33 cellular contexts compared by ENCODE assay signal in genomic region chr17:57785032-57785431, GRCh38. TPM values are rescaled to one million over a fixed set of nuclear protein-coding genes. Genes with fewer than 3 reads are reported as not detected.
DNase-seq lines count a peak whose midpoint lies in the region; ATAC-seq, FAIRE-seq and TF ChIP-seq lines count a peak whose summit lies in the region.
"Had no signal": no experiment of that assay in that cellular context is flagged by ENCODE, and none has a peak within 500 bp of the region (broad histone marks: within the 10 kb centered on the region; RNA-seq: fewer than 3 reads in every experiment).

No MANE protein-coding gene starts in this region.

- H3K36me3 ChIP-seq in right atrium auricular region: no peaks in the 10 kb centered on the region
- H3K36me3 ChIP-seq: Peyer's patch, tibial artery had no signal

- peak; percentile 80 for DNase-seq in Right ventricle myocardium inferior (ENCODE audit: missing footprints)
- no peak for DNase-seq in right atrium auricular region (ENCODE audit: low spot score)
- DNase-seq in left cardiac atrium: peak; percentile 49
- DNase-seq in mucosa of gallbladder (ENCODE audit: low spot score): peak; percentile 36
- DNase-seq in urothelium cell line (ENCODE audit: low spot score): no peak
- no peak for DNase-seq in activated T-helper 1 cell treated with anti-CD3 and anti-CD28 coated beads, Interleukin-12 subunit alpha, Interleukin-12 subunit beta, Interleukin-2, Interleukin-4 antibody, amounts not matched to agents 30 ng/mL and 10 ng/mL and 1 ng/mL, durations not matched to agents 14 hours and 24 hours and 36 hours (ENCODE audit: low spot score)
- DNase-seq in GM20000 (ENCODE audit: low spot score): no peak
- no peak for DNase-seq in stimulated activated CD4-positive, alpha-beta T cell treated with anti-CD3 and anti-CD28 coated beads, Interleukin-2, amount 100 ng/mL, for 48 hours
- DNase-seq: activated CD4-positive, alpha-beta T cell treated with anti-CD3 and anti-CD28 coated beads for 4 hours; activated CD8-positive, alpha-beta memory T cell treated with anti-CD3 and anti-CD28 coated beads for 24 hours; activated effector memory CD4-positive, alpha-beta T cell treated with Interleukin-2 at 50 U/mL for 16 hours; activated naive CD8-positive, alpha-beta T cell treated with anti-CD3 and anti-CD28 coated beads for 36 hours; activated T-cell treated with anti-CD3 and anti-CD28 coated beads for 4 hours; aorta; effector CD8-positive, alpha-beta T cell; glutamatergic neuron; NCI-H146; NCI-H345; NCI-H748 treated with DMSO at 0.1 percent for 48 hours; Peyer's patch; stimulated activated CD4-positive, alpha-beta T cell treated with anti-CD3 and anti-CD28 coated beads, Interleukin-4, amount 100 ng/mL, for 24 hours; SW 1271; tibial artery had no signal

- ATAC-seq in Right ventricle myocardium inferior: peak; percentile 92
- ATAC-seq in left cardiac atrium: peak; percentile 58 to 79
- ATAC-seq: mucosa of descending colon had no signal

- H3K36me3 Mint-ChIP-seq in activated T-helper 1 cell treated with anti-CD3 and anti-CD28 coated beads, Interleukin-12 subunit alpha, Interleukin-12 subunit beta, Interleukin-2, Interleukin-4 antibody, amounts not matched to agents 30 ng/mL and 10 ng/mL and 1 ng/mL, durations not matched to agents 14 hours and 24 hours and 36 hours (ENCODE audit: low read depth): no peaks in the 10 kb centered on the region
- H3K36me3 Mint-ChIP-seq: activated naive CD8-positive, alpha-beta T cell treated with anti-CD3 and anti-CD28 coated beads for 36 hours; CD14-positive monocyte; IgD-negative memory B cell had no signal

- no peaks in the 10 kb centered on the region for H3K4me1 Mint-ChIP-seq in activated T-helper 1 cell treated with anti-CD3 and anti-CD28 coated beads, Interleukin-12 subunit alpha, Interleukin-12 subunit beta, Interleukin-2, Interleukin-4 antibody, amounts not matched to agents 30 ng/mL and 10 ng/mL and 1 ng/mL, durations not matched to agents 14 hours and 24 hours and 36 hours (ENCODE audit: low read depth)
- H3K4me1 Mint-ChIP-seq: activated naive CD8-positive, alpha-beta T cell treated with anti-CD3 and anti-CD28 coated beads for 36 hours had no signal

- intact Hi-C loops in Right ventricle myocardium inferior (cut with DNase I) (no loop called here), left cardiac atrium (cut with DNase I) (no loop called here)
- intact Hi-C loops in activated T-helper 1 cell treated with anti-CD3 and anti-CD28 coated beads, Interleukin-12 subunit alpha, Interleukin-12 subunit beta, Interleukin-2, Interleukin-4 antibody, amounts not matched to agents 30 ng/mL and 10 ng/mL and 1 ng/mL, durations not matched to agents 14 hours and 24 hours and 36 hours (cut with micrococcal nuclease): no loop called here

- no peaks in the 10 kb centered on the region for H3K27me3 ChIP-seq in right atrium auricular region
- H3K27me3 ChIP-seq: Peyer's patch had no signal

- peak; percentile 17 for FAIRE-seq in urothelium cell line (lab: Jason Lieb, UNC)
- FAIRE-seq: G401.6, keratinocyte had no signal

- H3K27ac Mint-ChIP-seq in activated T-helper 1 cell treated with anti-CD3 and anti-CD28 coated beads, Interleukin-12 subunit alpha, Interleukin-12 subunit beta, Interleukin-2, Interleukin-4 antibody, amounts not matched to agents 30 ng/mL and 10 ng/mL and 1 ng/mL, durations not matched to agents 14 hours and 24 hours and 36 hours: no peak overlapping the region
- H3K27ac Mint-ChIP-seq: activated naive CD8-positive, alpha-beta T cell treated with anti-CD3 and anti-CD28 coated beads for 36 hours; CD14-positive monocyte; IgD-negative memory B cell had no signal

- TF ChIP-seq CTCF in right atrium auricular region (IDR thresholded peaks at IDR 0.05) (no peak), GM20000 (IDR thresholded peaks at IDR 0.05; ENCODE audit: extremely low read depth, missing control alignments) (no peak)

- H3K9me3 Mint-ChIP-seq in activated T-helper 1 cell treated with anti-CD3 and anti-CD28 coated beads, Interleukin-12 subunit alpha, Interleukin-12 subunit beta, Interleukin-2, Interleukin-4 antibody, amounts not matched to agents 30 ng/mL and 10 ng/mL and 1 ng/mL, durations not matched to agents 14 hours and 24 hours and 36 hours: no peaks in the 10 kb centered on the region
- H3K9me3 Mint-ChIP-seq: activated naive CD8-positive, alpha-beta T cell treated with anti-CD3 and anti-CD28 coated beads for 36 hours; CD14-positive monocyte; IgD-negative memory B cell had no signal

- H3K27me3 Mint-ChIP-seq in activated T-helper 1 cell treated with anti-CD3 and anti-CD28 coated beads, Interleukin-12 subunit alpha, Interleukin-12 subunit beta, Interleukin-2, Interleukin-4 antibody, amounts not matched to agents 30 ng/mL and 10 ng/mL and 1 ng/mL, durations not matched to agents 14 hours and 24 hours and 36 hours (ENCODE audit: insufficient read depth): peaks cover 22% of the 10 kb centered on the region

- no peaks in the 10 kb centered on the region for H3K9me3 ChIP-seq in right atrium auricular region
- H3K9me3 ChIP-seq: mucosa of descending colon, Peyer's patch, tibial artery had no signal

- peaks cover 0 to 25% of the 10 kb centered on the region in 2 donors for H3K4me1 ChIP-seq in right atrium auricular region

- no peak overlapping the region for H3K27ac ChIP-seq in right atrium auricular region
- H3K27ac ChIP-seq: 22Rv1, coronary artery, epithelial cell of prostate, Peyer's patch, tibial artery, VCaP had no signal

- H3K4me3 Mint-ChIP-seq in activated T-helper 1 cell treated with anti-CD3 and anti-CD28 coated beads, Interleukin-12 subunit alpha, Interleukin-12 subunit beta, Interleukin-2, Interleukin-4 antibody, amounts not matched to agents 30 ng/mL and 10 ng/mL and 1 ng/mL, durations not matched to agents 14 hours and 24 hours and 36 hours: no peak overlapping the region
- H3K4me3 Mint-ChIP-seq: activated naive CD8-positive, alpha-beta T cell treated with anti-CD3 and anti-CD28 coated beads for 36 hours; CD14-positive monocyte; IgD-negative memory B cell had no signal

- no peak overlapping the region for H3K4me3 ChIP-seq in right atrium auricular region
- H3K4me3 ChIP-seq: coronary artery, mucosa of descending colon, Peyer's patch, tibial artery had no signal

RNA-seq across cellular contexts. Expression of gene CCDC182, which starts 39.9 kb away (rescaled TPM):
- total RNA-seq in Right ventricle myocardium inferior (not detected), right atrium auricular region (not detected), left cardiac atrium (not detected), mucosa of gallbladder (not detected)
- not detected in 2 replicates for total RNA-seq in activated T-helper 1 cell treated with anti-CD3 and anti-CD28 coated beads, Interleukin-12 subunit alpha, Interleukin-12 subunit beta, Interleukin-2, Interleukin-4 antibody, amounts not matched to agents 30 ng/mL and 10 ng/mL and 1 ng/mL, durations not matched to agents 14 hours and 24 hours and 36 hours
- total RNA-seq: activated naive CD8-positive, alpha-beta T cell treated with anti-CD3 and anti-CD28 coated beads for 36 hours; aorta; lung microvascular endothelial cell; mucosa of descending colon; Peyer's patch had no signal

Comparison
In these comparisons a context has a peak if more than half of its experiments do, and no peak if none do; other contexts are left out.
1. DNase-seq: peak in Right ventricle myocardium inferior (single experiment), left cardiac atrium (single experiment) and mucosa of gallbladder (single experiment); none in right atrium auricular region (single experiment), urothelium cell line (single experiment), activated T-helper 1 cell treated with anti-CD3 and anti-CD28 coated beads, Interleukin-12 subunit alpha, Interleukin-12 subunit beta, Interleukin-2, Interleukin-4 antibody, amounts not matched to agents 30 ng/mL and 10 ng/mL and 1 ng/mL, durations not matched to agents 14 hours and 24 hours and 36 hours (single experiment), GM20000 (single experiment) and stimulated activated CD4-positive, alpha-beta T cell treated with anti-CD3 and anti-CD28 coated beads, Interleukin-2, amount 100 ng/mL, for 48 hours (0 of 2).